8 cellular contexts compared by ENCODE assay signal in the genomic region with DNA sequence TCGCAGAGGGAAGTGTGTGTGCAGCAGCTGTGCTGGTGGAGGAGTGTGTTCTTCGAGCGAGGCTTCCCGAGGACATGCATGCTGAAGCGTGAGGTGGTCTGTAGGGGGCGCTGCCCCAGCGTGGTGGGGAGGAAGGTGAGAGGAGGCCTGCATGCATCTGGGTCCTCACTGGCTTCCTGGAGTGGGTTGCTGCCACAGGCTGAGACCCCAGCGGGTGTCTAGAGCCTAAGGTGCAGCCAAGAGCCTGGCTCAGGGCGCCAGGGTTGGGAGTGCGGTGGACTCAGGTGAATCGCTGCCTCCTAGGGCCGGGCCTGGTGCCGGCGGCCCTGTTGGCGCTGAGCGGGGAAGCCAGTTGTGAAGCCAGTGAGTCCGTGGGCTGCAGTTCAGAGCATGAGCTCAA. TPM values are rescaled to one million over a fixed set of nuclear protein-coding genes. Genes with fewer than 3 reads are reported as not detected.
A peak's percentile ranks its signal among the peaks of the same experiment; 100 is the strongest.
DNase-seq lines count a peak whose midpoint lies in the region; ATAC-seq and TF ChIP-seq lines count a peak whose summit lies in the region.
"Had no signal": no experiment of that assay in that cellular context is flagged by ENCODE, and none has a peak within 500 bp of the region (broad histone marks: within the 10 kb centered on the region; RNA-seq: fewer than 3 reads in every experiment).

No MANE protein-coding gene starts in this region.

- H3K4me1 Mint-ChIP-seq in HFFc6 (ENCODE audit: low read depth) = peaks cover under 1% of the 10 kb centered on the region; the same call in 1 of the 2 replicates

- TF ChIP-seq CTCF in AG04449 (IDR thresholded peaks at IDR 0.05; ENCODE audit: insufficient read depth, low read length, missing control alignments) (peak; percentile 33), HFFc6 (IDR thresholded peaks at IDR 0.05) (peak; percentile 77), choroid plexus epithelial cell (conservative IDR thresholded peaks at IDR 0.05; ENCODE audit: low read depth, low read length) (peak; percentile 57)

- H3K27ac Mint-ChIP-seq in HFFc6 = no peak overlapping the region

- POLR2A ChIA-PET in AG04449 (lab: Yijun Ruan, JAX) = no interaction called here

- intact Hi-C loops in sciatic nerve (cut with DNase I) = no loop called here

- H3K4me3 Mint-ChIP-seq in HFFc6 = no peak overlapping the region

- ATAC-seq in sciatic nerve (no peak), HG02981 (IDR thresholded peaks at IDR 0.05; ENCODE audit: unreplicated experiment) (no peak)

- peaks cover 34% of the 10 kb centered on the region for H3K36me3 Mint-ChIP-seq in HFFc6 (ENCODE audit: low read depth)

- H3K9me3 Mint-ChIP-seq in HFFc6 = no peaks in the 10 kb centered on the region

- H3K4me3 ChIP-seq in AG04449 (ENCODE audit: low read depth, low read length) = no peak overlapping the region
- no peak overlapping the region for H3K4me3 ChIP-seq in choroid plexus epithelial cell (ENCODE audit: low read depth, low read length)

- CTCF ChIA-PET in AG04449 (lab: Yijun Ruan, JAX) = no interaction called here

- H3K27me3 Mint-ChIP-seq in HFFc6 (ENCODE audit: insufficient read depth) = peaks cover 11% of the 10 kb centered on the region

- DNase-seq in AG04449 (ENCODE audit: low read depth, low spot score) (no peak), HFFc6 (no peak), choroid plexus epithelial cell (ENCODE audit: low read depth) (no peak), sciatic nerve (ENCODE audit: low spot score) (no peak), COR-L47 (lab: John Stamatoyannopoulos, UW) (no peak)
- DNase-seq: hypothalamus, NCI-H510A treated with DMSO at 0.1 percent for 48 hours had no signal

RNA-seq across cellular contexts. Expression of gene HSD3B7, which starts 7.5 kb away (rescaled TPM):
- 10 to 100 TPM; 15.1 to 24.6 (median 18.6) TPM for total RNA-seq in HFFc6 (2021; fragmentation: NEBNext Ultra II Directional; extraction: Animal tissue kit (Norgen Biotek cat#: 25700))
- 16.3 TPM for total RNA-seq in sciatic nerve

RNA-seq across cellular contexts. Expression of gene SETD1A, which starts 19.9 kb away (rescaled TPM):
- 10 to 100 TPM; 13.4 to 15.8 (median 14.4) TPM for total RNA-seq in HFFc6 (2021; fragmentation: NEBNext Ultra II Directional; extraction: Animal tissue kit (Norgen Biotek cat#: 25700))
- 17.8 TPM for total RNA-seq in sciatic nerve

RNA-seq across cellular contexts. Expression of gene ORAI3, which starts 28.6 kb away (rescaled TPM):
- 10 to 100 TPM; 15.2 to 26.2 (median 18.4) TPM for total RNA-seq in HFFc6 (2021; fragmentation: NEBNext Ultra II Directional; extraction: Animal tissue kit (Norgen Biotek cat#: 25700))
- 21.8 TPM for total RNA-seq in sciatic nerve

RNA-seq across cellular contexts. Expression of gene STX1B, which starts 32.9 kb away (rescaled TPM):
- total RNA-seq in HFFc6 (2021; fragmentation: NEBNext Ultra II Directional; extraction: Animal tissue kit (Norgen Biotek cat#: 25700)) = 1 to 10 TPM; 6.7 to 9.9 (median 7.1) TPM
- total RNA-seq in sciatic nerve = 2.1 TPM

RNA-seq across cellular contexts. Expression of gene FBXL19, which starts 54.1 kb away (rescaled TPM):
- total RNA-seq in HFFc6 (2021; fragmentation: NEBNext Ultra II Directional; extraction: Animal tissue kit (Norgen Biotek cat#: 25700)) = 10 to 100 TPM; 21.9 to 25.8 (median 23.4) TPM
- total RNA-seq in sciatic nerve = 13.1 TPM
